In the genomic region with DNA sequence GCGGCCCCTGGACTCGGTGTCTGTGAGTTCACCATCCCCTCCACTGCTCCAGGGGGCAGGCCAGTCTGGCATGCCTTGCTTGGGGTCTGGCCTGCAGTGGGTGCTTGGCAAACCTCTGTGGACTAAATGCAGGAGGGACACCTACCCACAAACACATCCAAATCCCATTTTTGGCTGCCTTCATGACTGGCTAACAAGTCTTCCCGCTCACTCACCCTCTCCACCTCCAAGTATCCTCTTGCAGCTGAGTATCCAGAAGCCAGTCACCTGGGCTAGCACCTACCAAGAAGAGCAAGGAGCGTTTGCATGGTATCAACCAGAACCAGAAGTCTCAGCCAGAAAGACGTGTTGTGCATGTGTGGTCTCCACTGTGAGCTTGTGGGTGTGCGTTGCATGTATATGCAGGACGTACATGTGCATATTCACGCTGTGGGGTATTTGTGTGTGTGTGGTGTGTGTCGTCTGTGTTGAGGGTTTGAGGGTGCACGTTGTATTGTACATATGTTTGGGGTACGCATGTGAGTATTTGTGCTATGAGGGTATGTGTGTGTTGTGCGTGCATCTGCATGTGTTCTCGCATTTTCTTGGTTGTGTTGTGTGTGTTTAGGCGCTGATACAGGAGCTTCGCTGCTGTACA, we compare ENCODE assay signal across 22 cellular contexts. TPM values are rescaled to one million over a fixed set of nuclear protein-coding genes. Genes with fewer than 3 reads are reported as not detected.
DNase-seq lines count a peak whose midpoint lies in the region; ATAC-seq and TF ChIP-seq lines count a peak whose summit lies in the region.
"Had no signal": no experiment of that assay in that cellular context is flagged by ENCODE, and none has a peak within 500 bp of the region (broad histone marks: within the 10 kb centered on the region; RNA-seq: fewer than 3 reads in every experiment).

No MANE protein-coding gene starts in this region.

- no peak for DNase-seq in RWPE2 (ENCODE audit: low spot score)
- no peak for DNase-seq in immature natural killer cell
- no peak for DNase-seq in sigmoid colon
- DNase-seq in activated CD8-positive, alpha-beta T cell treated with anti-CD3 and anti-CD28 coated beads for 36 hours = no peak
- no peak for DNase-seq in thyroid gland
- no peak for DNase-seq in H4 (ENCODE audit: low spot score)
- DNase-seq: activated CD4-positive, alpha-beta T cell treated with anti-CD3 and anti-CD28 coated beads, Interleukin-2, amount 50 U/mL, for 4 hours; activated CD4-positive, CD25-positive, alpha-beta regulatory T cell; activated naive CD8-positive, alpha-beta T cell treated with anti-CD3 and anti-CD28 coated beads, Interleukin-2, amount 10 ng/mL, durations not matched to agents 7 days and 5 days; effector CD8-positive, alpha-beta T cell; hippocampal formation; NCI-H1436 treated with DMSO at 0.1 percent for 48 hours; NK-92 treated with Interleukin-12 subunit alpha and Interleukin-12 subunit beta, amount 100 ng/mL, for 24 hours; small intestine had no signal

- no peak overlapping the region for H3K9ac ChIP-seq in BLaER1 treated with 17β-estradiol and CSF1 and Interleukin-3, amounts not matched to agents 10 nM and 100 nM
- H3K9ac ChIP-seq: KMS-11 had no signal

- H3K27ac Mint-ChIP-seq in immature natural killer cell = peak overlapping the region in 5 of 6 donors; percentile 10 to 85 (median 74)
- H3K27ac Mint-ChIP-seq in activated CD8-positive, alpha-beta T cell treated with anti-CD3 and anti-CD28 coated beads for 36 hours = no peak overlapping the region
- H3K27ac Mint-ChIP-seq: activated naive CD8-positive, alpha-beta T cell treated with anti-CD3 and anti-CD28 coated beads, Interleukin-2, amount 10 ng/mL, durations not matched to agents 7 days and 5 days; activated T-helper 2 cell treated with anti-CD3 and anti-CD28 coated beads, Interferon-gamma antibody, Interleukin-2, Interleukin-4, amounts not matched to agents 10 μg/mL and 5 μg/mL and 100 μg/mL, durations not matched to agents 14 hours and 24 hours and 36 hours; natural killer cell treated with Interleukin-12 subunit alpha and Interleukin-12 subunit beta and Interleukin-15 and Interleukin-18, amount 100 ng/mL, for 72 hours; stimulated activated effector memory CD8-positive, alpha-beta T cell treated with anti-CD3 and anti-CD28 coated beads, Interleukin-12 subunit alpha, Interleukin-12 subunit beta, amount 100 ng/mL, for 72 hours had no signal

- TF ChIP-seq CTCF in RWPE2 (IDR thresholded peaks at IDR 0.05; ENCODE audit: poor library complexity, severe bottlenecking) (no peak), sigmoid colon (IDR thresholded peaks at IDR 0.05) (no peak), thyroid gland (IDR thresholded peaks at IDR 0.05) (no peak)
- TF ChIP-seq CTCF in activated CD8-positive, alpha-beta T cell treated with anti-CD3 and anti-CD28 coated beads for 36 hours (IDR thresholded peaks at IDR 0.05) = no peak

- peaks cover 12 to 17% of the 10 kb centered on the region in 2 donors for H3K4me1 Mint-ChIP-seq in immature natural killer cell
- peaks cover 14% of the 10 kb centered on the region for H3K4me1 Mint-ChIP-seq in activated CD8-positive, alpha-beta T cell treated with anti-CD3 and anti-CD28 coated beads for 36 hours (ENCODE audit: low read depth)

- H3K36me3 Mint-ChIP-seq in immature natural killer cell = no peaks in the 10 kb centered on the region
- no peaks in the 10 kb centered on the region for H3K36me3 Mint-ChIP-seq in activated CD8-positive, alpha-beta T cell treated with anti-CD3 and anti-CD28 coated beads for 36 hours (ENCODE audit: low read depth)
- H3K36me3 Mint-ChIP-seq: activated naive CD8-positive, alpha-beta T cell treated with anti-CD3 and anti-CD28 coated beads, Interleukin-2, amount 10 ng/mL, durations not matched to agents 7 days and 5 days; natural killer cell treated with Interleukin-12 subunit alpha and Interleukin-12 subunit beta and Interleukin-15 and Interleukin-18, amount 100 ng/mL, for 72 hours had no signal

- H4K20me1 ChIP-seq in BLaER1 treated with 17β-estradiol and CSF1 and Interleukin-3, amounts not matched to agents 10 nM and 100 nM = peaks cover 0 to 7% (median 0%) of the 10 kb centered on the region in 11 experiments; a peak in 1 of 22 replicates

- ATAC-seq in RWPE2 (ENCODE audit: low read depth) (no peak), HG02759 (IDR thresholded peaks at IDR 0.05; ENCODE audit: unreplicated experiment) (no peak)
- ATAC-seq in activated CD8-positive, alpha-beta T cell treated with anti-CD3 and anti-CD28 coated beads for 36 hours = no peak
- ATAC-seq: natural killer cell treated with Interleukin-12 subunit alpha and Interleukin-12 subunit beta and Interleukin-15 and Interleukin-18, amount 100 ng/mL, for 72 hours; stimulated activated effector memory CD8-positive, alpha-beta T cell treated with anti-CD3 and anti-CD28 coated beads, Interleukin-12 subunit alpha, Interleukin-12 subunit beta, amount 100 ng/mL, for 72 hours had no signal

- intact Hi-C loops in sigmoid colon (cut with DNase I) = loop anchor here (5.0 to 10.0 kb wide), 2 partner anchors 331 to 363 kb away; a partner anchor contains a TSS
- intact Hi-C loops in activated CD8-positive, alpha-beta T cell treated with anti-CD3 and anti-CD28 coated beads for 36 hours (cut with micrococcal nuclease) = no loop called here
- intact Hi-C loops in thyroid gland (cut with DNase I) = no loop called here

- peak overlapping the region in 6 of 11 experiments; percentile 63 to 81 (median 74); a peak in 5 of 22 replicates for H3K4me2 ChIP-seq in BLaER1 treated with 17β-estradiol and CSF1 and Interleukin-3, amounts not matched to agents 10 nM and 100 nM
- H3K4me2 ChIP-seq: KMS-11 had no signal

- no peaks in the 10 kb centered on the region for H3K36me3 ChIP-seq in BLaER1 treated with 17β-estradiol and CSF1 and Interleukin-3, amounts not matched to agents 10 nM and 100 nM
- H3K36me3 ChIP-seq in RWPE2 (ENCODE audit: low read depth) (no peaks in the 10 kb centered on the region), sigmoid colon (no peaks in the 10 kb centered on the region), thyroid gland (no peaks in the 10 kb centered on the region)

- H3K4me3 ChIP-seq in BLaER1 treated with 17β-estradiol and CSF1 and Interleukin-3, amounts not matched to agents 10 nM and 100 nM = no peak overlapping the region
- no peak overlapping the region for H3K4me3 ChIP-seq in RWPE2 (ENCODE audit: severe bottlenecking)
- no peak overlapping the region for H3K4me3 ChIP-seq in sigmoid colon
- no peak overlapping the region for H3K4me3 ChIP-seq in thyroid gland (replicated peaks in 1 of 3)

- no peaks in the 10 kb centered on the region for H3K9me3 Mint-ChIP-seq in immature natural killer cell
- no peaks in the 10 kb centered on the region for H3K9me3 Mint-ChIP-seq in activated CD8-positive, alpha-beta T cell treated with anti-CD3 and anti-CD28 coated beads for 36 hours
- H3K9me3 Mint-ChIP-seq: activated naive CD8-positive, alpha-beta T cell treated with anti-CD3 and anti-CD28 coated beads, Interleukin-2, amount 10 ng/mL, durations not matched to agents 7 days and 5 days; activated T-helper 2 cell treated with anti-CD3 and anti-CD28 coated beads, Interferon-gamma antibody, Interleukin-2, Interleukin-4, amounts not matched to agents 10 μg/mL and 5 μg/mL and 100 μg/mL, durations not matched to agents 14 hours and 24 hours and 36 hours; natural killer cell treated with Interleukin-12 subunit alpha and Interleukin-12 subunit beta and Interleukin-15 and Interleukin-18, amount 100 ng/mL, for 72 hours; stimulated activated effector memory CD8-positive, alpha-beta T cell treated with anti-CD3 and anti-CD28 coated beads, Interleukin-12 subunit alpha, Interleukin-12 subunit beta, amount 100 ng/mL, for 72 hours had no signal

- POLR2A ChIA-PET in activated CD8-positive, alpha-beta T cell treated with anti-CD3 and anti-CD28 coated beads for 36 hours (lab: Charles Lee) = no interaction called here

- no peaks in the 10 kb centered on the region for H3K9me3 ChIP-seq in BLaER1 treated with 17β-estradiol and CSF1 and Interleukin-3, amounts not matched to agents 10 nM and 100 nM (replicated peaks in 1 of 11)
- H3K9me3 ChIP-seq in RWPE2 (ENCODE audit: severe bottlenecking) (no peaks in the 10 kb centered on the region), sigmoid colon (no peaks in the 10 kb centered on the region), thyroid gland (no peaks in the 10 kb centered on the region)

- peaks cover 31 to 59% (median 49%) of the 10 kb centered on the region in 10 experiments for H3K4me1 ChIP-seq in BLaER1 treated with 17β-estradiol and CSF1 and Interleukin-3, amounts not matched to agents 10 nM and 100 nM
- H3K4me1 ChIP-seq in RWPE2 (ENCODE audit: insufficient read depth, poor library complexity, severe bottlenecking) (peaks cover 69% of the 10 kb centered on the region), sigmoid colon (peaks cover 0 to 64% (median 36%) of the 10 kb centered on the region in 4 donors), thyroid gland (peaks cover 12 to 54% of the 10 kb centered on the region in 2 donors)

- no peaks in the 10 kb centered on the region; a peak in 1 of 22 replicates for H3K27me3 ChIP-seq in BLaER1 treated with 17β-estradiol and CSF1 and Interleukin-3, amounts not matched to agents 10 nM and 100 nM
- H3K27me3 ChIP-seq in RWPE2 (ENCODE audit: insufficient read depth, poor library complexity, severe bottlenecking) = no peaks in the 10 kb centered on the region
- no peaks in the 10 kb centered on the region for H3K27me3 ChIP-seq in sigmoid colon
- H3K27me3 ChIP-seq in thyroid gland = no peaks in the 10 kb centered on the region
- H3K27me3 ChIP-seq: foreskin keratinocyte had no signal

- WGBS in sigmoid colon, 2 donors = 90 to 92% methylated on average over 15 of the region's 15 CpGs
- WGBS in thyroid gland, 2 donors = 88 to 90% methylated on average over 14 to 15 of the region's 15 CpGs

- no peak overlapping the region for H3K27ac ChIP-seq in BLaER1 treated with 17β-estradiol and CSF1 and Interleukin-3, amounts not matched to agents 10 nM and 100 nM
- H3K27ac ChIP-seq in RWPE2 (ENCODE audit: poor library complexity, severe bottlenecking) = peak overlapping the region; percentile 100
- peak overlapping the region in 3 of 4 donors; percentile 73 to 93 (median 75) for H3K27ac ChIP-seq in sigmoid colon
- H3K27ac ChIP-seq in thyroid gland = peak overlapping the region in 1 of 3 donors; percentile 82
- H3K27ac ChIP-seq: C4-2B, KMS-11 had no signal

- no peak for TF ChIP-seq POLR2A in sigmoid colon (IDR thresholded peaks at IDR 0.05)
- no peak for TF ChIP-seq POLR2A in thyroid gland (IDR thresholded peaks at IDR 0.05)

- CTCF ChIA-PET in activated CD8-positive, alpha-beta T cell treated with anti-CD3 and anti-CD28 coated beads for 36 hours (lab: Charles Lee) = no interaction called here

- peaks cover 10 to 18% (median 14%) of the 10 kb centered on the region in 3 donors for H3K27me3 Mint-ChIP-seq in immature natural killer cell (ENCODE audit: low read depth in 3 of 3)
- H3K27me3 Mint-ChIP-seq in activated CD8-positive, alpha-beta T cell treated with anti-CD3 and anti-CD28 coated beads for 36 hours = no peaks in the 10 kb centered on the region

- H3K4me3 Mint-ChIP-seq in immature natural killer cell = no peak overlapping the region
- no peak overlapping the region for H3K4me3 Mint-ChIP-seq in activated CD8-positive, alpha-beta T cell treated with anti-CD3 and anti-CD28 coated beads for 36 hours
- H3K4me3 Mint-ChIP-seq: activated naive CD8-positive, alpha-beta T cell treated with anti-CD3 and anti-CD28 coated beads, Interleukin-2, amount 10 ng/mL, durations not matched to agents 7 days and 5 days; natural killer cell treated with Interleukin-12 subunit alpha and Interleukin-12 subunit beta and Interleukin-15 and Interleukin-18, amount 100 ng/mL, for 72 hours; stimulated activated effector memory CD8-positive, alpha-beta T cell treated with anti-CD3 and anti-CD28 coated beads, Interleukin-12 subunit alpha, Interleukin-12 subunit beta, amount 100 ng/mL, for 72 hours had no signal

- TF ChIP-seq EP300 in sigmoid colon (IDR thresholded peaks at IDR 0.05) = no peak

RNA-seq across cellular contexts. Expression of a gene that starts 5.6 kb away (rescaled TPM):
- polyA plus RNA-seq in immature natural killer cell = not detected
- total RNA-seq in sigmoid colon = 10 to 100 TPM in 1 of 4 donors, 1 to 10 TPM in 3; 3.9 to 23.3 (median 7.5) TPM
- 10 to 100 TPM in 1 of 3 donors, 1 to 10 TPM in 2; 3.6 to 16.8 (median 6.5) TPM for polyA plus RNA-seq in sigmoid colon
- total RNA-seq in activated CD8-positive, alpha-beta T cell treated with anti-CD3 and anti-CD28 coated beads for 36 hours = 1 to 10 TPM; 1.7 to 2.0 TPM
- total RNA-seq in thyroid gland = 10 to 100 TPM in 1 of 4 donors, 1 to 10 TPM in 3; 6.5 to 12.6 (median 8.3) TPM
- total RNA-seq in H4 (2014; rRNA removed; shearing (Covaris generic)) = 10.0 and 14.4 TPM in 2 replicates

Comparison
In these comparisons a context has a peak if more than half of its experiments do, and no peak if none do; other contexts are left out.
1. H3K27ac ChIP-seq: peak in RWPE2 (single experiment) and sigmoid colon (3 of 4); none in BLaER1 treated with 17β-estradiol and CSF1 and Interleukin-3, amounts not matched to agents 10 nM and 100 nM (0 of 11).